12 cellular contexts compared by ENCODE assay signal in the genomic region with DNA sequence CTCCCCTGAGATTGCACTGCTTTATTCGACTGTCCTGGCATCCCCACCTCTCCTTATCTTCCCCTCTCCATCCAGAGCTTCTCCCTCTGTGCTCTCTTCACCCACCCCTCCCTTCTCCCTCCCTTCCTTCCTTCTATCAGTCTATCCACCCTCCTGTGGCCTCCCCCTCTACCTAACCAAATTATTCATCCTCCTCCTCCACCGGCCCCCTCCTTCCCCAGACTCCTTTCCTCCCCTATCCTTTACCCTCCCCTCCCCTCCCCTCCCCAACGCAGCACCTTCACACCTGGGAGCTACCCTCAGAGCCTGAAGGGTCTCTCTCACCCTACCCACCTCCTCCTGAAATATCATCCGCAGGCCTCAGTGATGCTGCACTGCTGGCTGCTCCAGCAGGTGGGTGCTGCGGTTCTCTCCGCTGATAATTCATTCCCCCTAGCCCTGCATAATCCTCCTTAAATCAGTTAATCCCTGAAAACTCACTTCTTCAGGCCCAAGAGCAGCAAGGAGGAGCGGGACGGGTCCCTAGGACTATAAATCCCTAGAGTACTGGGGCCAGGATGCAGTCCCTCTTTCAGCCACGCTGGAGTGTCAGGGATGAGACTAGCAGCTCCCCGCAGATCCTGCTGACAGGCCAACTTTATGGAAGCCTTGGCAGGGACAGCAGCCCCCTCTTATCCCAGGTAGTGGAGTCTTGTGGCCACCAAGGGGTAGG.
"Had no signal": no experiment of that assay in that cellular context is flagged by ENCODE, and none has a peak within 500 bp of the region (broad histone marks: within the 10 kb centered on the region; RNA-seq: fewer than 3 reads in every experiment).

No MANE protein-coding gene starts in this region.

- H3K4me1 ChIP-seq: psoas muscle had no signal

- DNase-seq: activated naive CD4-positive, alpha-beta T cell treated with anti-CD3 and anti-CD28 coated beads, Interleukin-2, amount 50 U/mL, for 16 hours; amniotic stem cell; foreskin melanocyte; mucosa of descending colon; naive thymus-derived CD8-positive, alpha-beta T cell; stimulated activated CD4-positive, alpha-beta T cell treated with anti-CD3 and anti-CD28 coated beads, Interleukin-12 subunit alpha, Interleukin-12 subunit beta, amount 100 ng/mL, for 4 hours; stimulated activated naive CD4-positive, alpha-beta T cell; trophoblast cell had no signal

- H3K4me3 Mint-ChIP-seq: naive thymus-derived CD8-positive, alpha-beta T cell had no signal

- FAIRE-seq: bronchial epithelial cell, colon had no signal

- H3K27me3 ChIP-seq: heart left ventricle had no signal

- H3K4me3 ChIP-seq: heart left ventricle, mucosa of descending colon, psoas muscle had no signal

- H3K36me3 Mint-ChIP-seq: naive thymus-derived CD8-positive, alpha-beta T cell had no signal

- ATAC-seq: mucosa of descending colon; naive thymus-derived CD8-positive, alpha-beta T cell; psoas muscle had no signal

- H3K27ac ChIP-seq: psoas muscle had no signal

- H3K27ac Mint-ChIP-seq: naive thymus-derived CD8-positive, alpha-beta T cell had no signal

- H3K36me3 ChIP-seq: heart left ventricle had no signal

- H3K9me3 ChIP-seq: heart left ventricle, mucosa of descending colon, psoas muscle had no signal

- H3K9me3 Mint-ChIP-seq: naive thymus-derived CD8-positive, alpha-beta T cell had no signal
